8 cellular contexts compared by ENCODE assay signal in the genomic region with DNA sequence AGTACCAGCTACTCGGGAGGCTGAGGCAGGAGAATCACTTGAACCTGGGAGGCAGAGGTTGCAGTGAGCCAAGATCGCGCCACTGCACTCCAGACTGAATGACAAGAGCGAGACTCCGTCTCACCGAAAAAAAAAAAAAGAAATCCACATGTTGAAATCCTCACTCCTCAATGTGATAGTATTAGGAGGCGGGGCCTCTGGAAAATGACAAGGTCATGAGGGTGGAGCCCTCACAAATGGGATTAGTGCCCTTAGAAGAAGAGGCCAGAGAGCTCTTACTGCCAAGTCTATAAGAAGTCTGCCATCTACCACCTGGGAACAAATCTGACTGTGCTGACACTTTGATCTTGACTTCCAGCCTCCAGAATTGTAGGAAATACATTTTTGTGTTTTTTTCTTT. TPM values are rescaled to one million over a fixed set of nuclear protein-coding genes. Genes with fewer than 3 reads are reported as not detected.
"Had no signal": no experiment of that assay in that cellular context is flagged by ENCODE, and none has a peak within 500 bp of the region (broad histone marks: within the 10 kb centered on the region; RNA-seq: fewer than 3 reads in every experiment).

No MANE protein-coding gene starts in this region.

- FAIRE-seq: HTR-8/SVneo had no signal

- DNase-seq: IMR-90, KBM-7, KG1 had no signal

- H3K27ac ChIP-seq: HL-60 had no signal

RNA-seq across cellular contexts. Expression of a gene that starts 10.6 kb away (rescaled TPM):
- total RNA-seq: HT-29, HT1080, IMR-90 had no signal
- polyA plus RNA-seq: IgD-negative memory B cell, IMR-90 had no signal
